In the genomic region with DNA sequence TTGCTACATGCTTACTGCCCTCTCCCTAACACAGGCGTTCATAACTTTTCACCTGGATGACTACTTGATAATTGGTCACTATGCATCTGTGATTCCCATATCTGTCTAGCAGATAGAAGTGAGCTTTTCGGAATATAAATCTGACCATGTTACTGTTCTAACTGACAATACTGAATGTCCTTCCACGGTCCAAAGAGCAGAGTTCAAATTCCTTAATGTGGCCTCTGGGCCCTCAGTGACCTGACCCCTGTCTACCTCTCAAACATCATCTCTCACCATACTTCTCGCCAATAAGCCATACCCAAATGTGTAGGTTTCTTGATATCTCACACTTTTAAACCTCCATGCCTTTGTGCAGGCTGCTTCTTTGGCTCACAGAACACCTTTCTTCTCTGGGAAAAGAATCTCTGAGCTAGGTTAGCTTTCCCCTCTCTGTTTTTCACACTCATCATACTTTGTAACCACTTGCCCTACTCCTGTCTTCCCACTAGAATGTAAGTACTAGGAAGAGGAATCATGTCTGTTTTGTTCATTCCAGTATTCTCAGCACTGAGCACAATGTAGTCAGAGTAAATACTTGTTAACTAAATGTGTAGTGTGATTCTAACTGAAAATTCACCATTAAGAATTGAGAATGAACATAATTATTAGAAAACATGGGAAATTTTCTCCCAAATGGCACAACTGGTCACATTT, we compare ENCODE assay signal across 11 cellular contexts.
A peak's percentile ranks its signal among the peaks of the same experiment; 100 is the strongest.
DNase-seq lines count a peak whose midpoint lies in the region; ATAC-seq and TF ChIP-seq lines count a peak whose summit lies in the region.
"Had no signal": no experiment of that assay in that cellular context is flagged by ENCODE, and none has a peak within 500 bp of the region (broad histone marks: within the 10 kb centered on the region; RNA-seq: fewer than 3 reads in every experiment).

No MANE protein-coding gene starts in this region.

- DNase-seq in fibroblast of mammary gland (ENCODE audit: low read depth): peak; percentile 32
- no peak for DNase-seq in LoVo (ENCODE audit: low spot score)
- no peak for DNase-seq in GM10266 (ENCODE audit: extremely low spot score)
- DNase-seq in OCI-M2 (lab: John Stamatoyannopoulos, UW; ENCODE audit: unreplicated experiment): no peak
- no peak for DNase-seq in AG08395 (ENCODE audit: low spot score)
- DNase-seq: activated B cell treated with CpG ODN at 0.5 μM for 24 hours, heart right ventricle, NCI-H526 had no signal

- ATAC-seq in GM18858 (IDR thresholded peaks at IDR 0.05; ENCODE audit: unreplicated experiment): peak; percentile 30
- ATAC-seq in GM21717 (IDR thresholded peaks at IDR 0.05; ENCODE audit: unreplicated experiment): peak; percentile 20
- ATAC-seq in HG03354 (IDR thresholded peaks at IDR 0.05; ENCODE audit: poor library complexity, severe bottlenecking, unreplicated experiment): peak; percentile 28
- ATAC-seq: heart right ventricle had no signal

- H3K4me3 ChIP-seq in fibroblast of mammary gland (ENCODE audit: control insufficient read depth, low read depth, low read length): no peak overlapping the region
- H3K4me3 ChIP-seq: heart right ventricle had no signal

- TF ChIP-seq CTCF in fibroblast of mammary gland (conservative IDR thresholded peaks at IDR 0.05; ENCODE audit: control insufficient read depth, insufficient read depth, low read depth, low read length) (no peak), GM10266 (IDR thresholded peaks at IDR 0.05; ENCODE audit: control insufficient read depth, insufficient read depth, low read depth, missing control alignments) (no peak)
